In genomic region chr9:130039504-130040147, GRCh38 we compare ENCODE assay signal across 8 cellular contexts. TPM values are rescaled to one million over a fixed set of nuclear protein-coding genes. Genes with fewer than 3 reads are reported as not detected.
DNase-seq lines count a peak whose midpoint lies in the region; ATAC-seq and TF ChIP-seq lines count a peak whose summit lies in the region.

No MANE protein-coding gene starts in this region.

- no peaks in the 10 kb centered on the region for H3K27me3 ChIP-seq in HL-60 (ENCODE audit: insufficient read depth, poor library complexity, severe bottlenecking)

- intact Hi-C loops in natural killer cell (cut with micrococcal nuclease) (loop anchor here (2.0 to 10.0 kb wide), 5 partner anchors 17 to 215 kb away; partner anchors contain the start of gene TOR1A), Calu3 (cut with micrococcal nuclease; ENCODE audit: unreplicated experiment) (loop anchor here (10.0 kb wide), 1 partner anchor 75 kb away; no protein-coding TSS in a partner anchor)

- H3K27ac Mint-ChIP-seq in activated naive CD4-positive, alpha-beta T cell treated with anti-CD3 and anti-CD28 coated beads, Interleukin-2, amount 50 U/mL, for 72 hours: peak overlapping the region; percentile 81 to 96
- H3K27ac Mint-ChIP-seq in natural killer cell (peak overlapping the region; percentile 97 to 99), Calu3 (ENCODE audit: unreplicated experiment) (no peak overlapping the region)

- H3K4me1 Mint-ChIP-seq in natural killer cell: peaks cover 78 to 79% of the 10 kb centered on the region in 2 donors
- H3K4me1 Mint-ChIP-seq in Calu3 (ENCODE audit: low read depth, unreplicated experiment): peaks cover 6% of the 10 kb centered on the region

- DNase-seq in HL-60 (ENCODE audit: low read depth in 1 of 2, low spot score in 1 of 2): peak in 1 of 2 experiments; percentile 13
- DNase-seq in activated naive CD4-positive, alpha-beta T cell treated with anti-CD3 and anti-CD28 coated beads, Interleukin-2, amount 50 U/mL, for 72 hours (ENCODE audit: low spot score in 2 of 2): no peak
- no peak for DNase-seq in natural killer cell
- no peak for DNase-seq in Calu3
- DNase-seq in occipital lobe (lab: John Stamatoyannopoulos, UW): no peak

- no TSS peak for BruUV-seq in Calu3 (replicated peaks; lab: Mats Ljungman, UMichigan)

- CTCF ChIA-PET in Calu3 (lab: Charles Lee): interaction anchor here (0.6 kb wide), 2 partner anchors 899 to 1764 kb away, joined by 3 to 5 read pairs; no protein-coding TSS in a partner anchor

- TF ChIP-seq CTCF in GM12875 (IDR thresholded peaks at IDR 0.05; ENCODE audit: borderline replicate concordance, insufficient read depth, low read depth, low read length): no peak
- no peak for TF ChIP-seq CTCF in HL-60 (IDR thresholded peaks at IDR 0.05; ENCODE audit: insufficient read depth, low read length)
- no peak for TF ChIP-seq CTCF in natural killer cell (IDR thresholded peaks at IDR 0.05)
- no peak for TF ChIP-seq CTCF in Calu3 (IDR thresholded peaks at IDR 0.05; ENCODE audit: unreplicated experiment)

- H3K4me3 ChIP-seq in GM12875 (ENCODE audit: low read depth, low read length) (peak overlapping the region; percentile 96), HL-60 (replicated peaks; ENCODE audit: insufficient read depth, low read length) (peak overlapping the region; percentile 20)

- peaks cover 19 to 43% of the 10 kb centered on the region in 2 donors for H3K36me3 Mint-ChIP-seq in activated naive CD4-positive, alpha-beta T cell treated with anti-CD3 and anti-CD28 coated beads, Interleukin-2, amount 50 U/mL, for 72 hours
- H3K36me3 Mint-ChIP-seq in natural killer cell (no peaks in the 10 kb centered on the region), Calu3 (ENCODE audit: insufficient read depth, unreplicated experiment) (peaks cover 18% of the 10 kb centered on the region)

- peak overlapping the region; percentile 46 for H3K27ac ChIP-seq in HL-60 (replicated peaks)

- H3K4me3 Mint-ChIP-seq in natural killer cell (peak overlapping the region; percentile 99), Calu3 (ENCODE audit: low read depth, unreplicated experiment) (no peak overlapping the region)

- ATAC-seq in activated naive CD4-positive, alpha-beta T cell treated with anti-CD3 and anti-CD28 coated beads, Interleukin-2, amount 50 U/mL, for 72 hours: peak in 1 of 2 donors; percentile 17
- no peak for ATAC-seq in natural killer cell
- no peak for ATAC-seq in GM21717 (IDR thresholded peaks at IDR 0.05; ENCODE audit: unreplicated experiment)
- no peak for ATAC-seq in GM21367 (IDR thresholded peaks at IDR 0.05; ENCODE audit: unreplicated experiment)

- no peaks in the 10 kb centered on the region for H3K27me3 Mint-ChIP-seq in natural killer cell (ENCODE audit: low read depth in 2 of 2)
- no peaks in the 10 kb centered on the region for H3K27me3 Mint-ChIP-seq in Calu3 (ENCODE audit: unreplicated experiment)

- no peaks in the 10 kb centered on the region for H3K9me3 Mint-ChIP-seq in activated naive CD4-positive, alpha-beta T cell treated with anti-CD3 and anti-CD28 coated beads, Interleukin-2, amount 50 U/mL, for 72 hours
- H3K9me3 Mint-ChIP-seq in natural killer cell: no peaks in the 10 kb centered on the region
- no peaks in the 10 kb centered on the region for H3K9me3 Mint-ChIP-seq in Calu3 (ENCODE audit: low read depth, unreplicated experiment)

RNA-seq across cellular contexts. Expression of gene FNBP1, which starts 3.4 kb away (rescaled TPM):
- 100 to 1,000 TPM; 183 to 199 TPM for total RNA-seq in activated naive CD4-positive, alpha-beta T cell treated with anti-CD3 and anti-CD28 coated beads, Interleukin-2, amount 50 U/mL, for 72 hours
- 100 to 1,000 TPM; 177 to 209 (median 203) TPM for total RNA-seq in natural killer cell
- 9.6 and 9.9 TPM in 2 replicates for total RNA-seq in Calu3 (2022)
- 59.9 TPM for total RNA-seq in occipital lobe

RNA-seq across cellular contexts. Expression of gene GPR107, which starts 14.1 kb away (rescaled TPM):
- 10 to 100 TPM; 23.1 to 41.8 TPM for total RNA-seq in activated naive CD4-positive, alpha-beta T cell treated with anti-CD3 and anti-CD28 coated beads, Interleukin-2, amount 50 U/mL, for 72 hours
- 10 to 100 TPM; 32.9 to 49.5 (median 41.8) TPM for total RNA-seq in natural killer cell
- total RNA-seq in Calu3 (2022): 39.9 and 43.4 TPM in 2 replicates
- total RNA-seq in occipital lobe: 22.3 TPM
